21 cellular contexts compared by ENCODE assay signal in the genomic region with DNA sequence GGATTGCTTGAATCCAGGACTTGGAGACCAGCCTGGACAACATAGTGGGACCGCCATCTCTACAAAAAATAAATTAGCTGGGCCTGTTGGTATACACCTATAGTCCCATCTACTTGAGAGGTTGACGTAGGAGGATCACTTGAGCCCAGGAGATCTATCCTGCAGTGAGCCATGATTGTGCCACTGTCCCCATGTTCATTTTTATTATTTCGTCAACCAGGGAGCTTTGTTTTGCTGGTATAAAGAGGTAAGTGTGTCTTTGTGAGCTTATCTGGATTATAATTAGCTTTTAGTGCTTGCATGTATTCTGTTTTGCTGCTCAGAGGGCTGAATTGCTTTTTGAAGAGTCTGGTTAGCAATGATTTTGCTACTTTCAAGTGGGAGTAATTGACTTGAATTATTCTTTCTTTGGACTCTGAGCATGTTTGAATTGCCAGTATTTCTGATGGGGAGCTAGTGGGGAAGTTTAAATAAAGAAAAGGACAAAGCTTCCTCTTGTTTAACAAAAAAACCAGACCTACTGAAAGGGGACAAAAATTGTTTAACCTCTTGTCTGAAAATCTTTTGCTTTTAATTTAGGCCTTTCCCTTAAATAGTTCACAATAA. TPM values are rescaled to one million over a fixed set of nuclear protein-coding genes. Genes with fewer than 3 reads are reported as not detected.
DNase-seq lines count a peak whose midpoint lies in the region; ATAC-seq, FAIRE-seq and TF ChIP-seq lines count a peak whose summit lies in the region.
"Had no signal": no experiment of that assay in that cellular context is flagged by ENCODE, and none has a peak within 500 bp of the region (broad histone marks: within the 10 kb centered on the region; RNA-seq: fewer than 3 reads in every experiment).

No MANE protein-coding gene starts in this region.

- no peak overlapping the region for H4K91ac ChIP-seq in neuronal stem cell (ENCODE audit: low read depth, low read length, poor library complexity)

- no peaks in the 10 kb centered on the region for H3K27me3 ChIP-seq in GM12878 (replicated peaks in 1 of 2; ENCODE audit: control insufficient read depth in 2 of 2, insufficient read depth in 2 of 2, low read length in 1 of 2)
- no peaks in the 10 kb centered on the region for H3K27me3 ChIP-seq in neuronal stem cell (ENCODE audit: control insufficient read depth in 3 of 3, insufficient read depth in 3 of 3, low read depth in 1 of 3, low read length in 3 of 3)
- H3K27me3 ChIP-seq in naive thymus-derived CD4-positive, alpha-beta T cell (ENCODE audit: control insufficient read depth in 2 of 2, insufficient read depth in 2 of 2, low read length in 2 of 2), result no peaks in the 10 kb centered on the region
- H3K27me3 ChIP-seq: SJCRH30, suprapubic skin had no signal

- H3K9ac ChIP-seq in GM12878 (ENCODE audit: control insufficient read depth, insufficient read depth, low read length), result no peak overlapping the region
- no peak overlapping the region for H3K9ac ChIP-seq in neuronal stem cell (ENCODE audit: low read depth, low read length, poor library complexity)

- H3K4me1 Mint-ChIP-seq in activated CD4-positive, alpha-beta T cell treated with anti-CD3 and anti-CD28 coated beads for 36 hours, result peaks cover 14% of the 10 kb centered on the region
- H3K4me1 Mint-ChIP-seq in naive thymus-derived CD4-positive, alpha-beta T cell, result peaks cover 4 to 27% (median 11%) of the 10 kb centered on the region in 7 donors

- no peak overlapping the region for H3K23ac ChIP-seq in neuronal stem cell (ENCODE audit: low read depth, low read length, poor library complexity)

- POLR2A ChIA-PET in GM12878 (lab: Charles Lee), result interaction anchor here (0.6 kb wide), 1 partner anchor 17 kb away, joined by 3 read pairs; no protein-coding TSS in a partner anchor
- POLR2A ChIA-PET in activated CD4-positive, alpha-beta T cell treated with anti-CD3 and anti-CD28 coated beads for 36 hours (lab: Charles Lee), result interaction anchor here (0.7 kb wide), 1 partner anchor 375 kb away, joined by 3 read pairs; no protein-coding TSS in a partner anchor
- POLR2A ChIA-PET in naive thymus-derived CD4-positive, alpha-beta T cell (lab: Charles Lee), result no interaction called here

- H2BK120ac ChIP-seq in neuronal stem cell (ENCODE audit: low read depth, low read length), result no peak overlapping the region

- H3K9me3 ChIP-seq in GM12878 (replicated peaks; ENCODE audit: control insufficient read depth, insufficient read depth, low read length) (no peaks in the 10 kb centered on the region), neuronal stem cell (replicated peaks in 1 of 2; ENCODE audit: control insufficient read depth in 2 of 2, insufficient read depth in 1 of 2, low read depth in 1 of 2, low read length in 2 of 2) (no peaks in the 10 kb centered on the region)
- no peaks in the 10 kb centered on the region for H3K9me3 ChIP-seq in naive thymus-derived CD4-positive, alpha-beta T cell (ENCODE audit: control insufficient read depth in 2 of 3, low read length in 3 of 3)
- H3K9me3 ChIP-seq: prostate gland, SJCRH30, suprapubic skin had no signal

- no peak overlapping the region for H4K8ac ChIP-seq in neuronal stem cell (ENCODE audit: low read depth, low read length)

- no peaks in the 10 kb centered on the region for H4K20me1 ChIP-seq in GM12878 (ENCODE audit: control insufficient read depth, insufficient read depth)

- no peaks in the 10 kb centered on the region for H3K9me3 Mint-ChIP-seq in activated CD4-positive, alpha-beta T cell treated with anti-CD3 and anti-CD28 coated beads for 36 hours (ENCODE audit: low read depth)
- H3K9me3 Mint-ChIP-seq in naive thymus-derived CD4-positive, alpha-beta T cell, result no peaks in the 10 kb centered on the region
- H3K9me3 Mint-ChIP-seq: central memory CD8-positive, alpha-beta T cell had no signal

- peaks cover 0 to 3% of the 10 kb centered on the region in 2 experiments; a peak in 2 of 4 replicates for H3K36me3 ChIP-seq in GM12878 (ENCODE audit: control insufficient read depth in 2 of 2, insufficient read depth in 2 of 2, low read length in 1 of 2)
- H3K36me3 ChIP-seq in neuronal stem cell (replicated peaks in 1 of 2; ENCODE audit: control insufficient read depth in 2 of 2, insufficient read depth in 2 of 2, low read length in 2 of 2), result peaks cover 10 to 80% of the 10 kb centered on the region in 2 donors
- peaks cover 0 to 16% (median 0%) of the 10 kb centered on the region in 3 experiments for H3K36me3 ChIP-seq in naive thymus-derived CD4-positive, alpha-beta T cell (ENCODE audit: control insufficient read depth in 2 of 3, insufficient read depth in 3 of 3, low read length in 3 of 3)
- H3K36me3 ChIP-seq: prostate gland had no signal

- H3K4me3 Mint-ChIP-seq in activated CD4-positive, alpha-beta T cell treated with anti-CD3 and anti-CD28 coated beads for 36 hours, result no peak overlapping the region
- no peak overlapping the region for H3K4me3 Mint-ChIP-seq in naive thymus-derived CD4-positive, alpha-beta T cell
- H3K4me3 Mint-ChIP-seq: central memory CD8-positive, alpha-beta T cell had no signal

- ATAC-seq in GM12878 (no peak), GM18858 (IDR thresholded peaks at IDR 0.05; ENCODE audit: unreplicated experiment) (no peak)
- no peak for ATAC-seq in activated CD4-positive, alpha-beta T cell treated with anti-CD3 and anti-CD28 coated beads for 36 hours
- no peak for ATAC-seq in naive thymus-derived CD4-positive, alpha-beta T cell

- H3K79me1 ChIP-seq in neuronal stem cell (ENCODE audit: low read depth, low read length), result no peaks in the 10 kb centered on the region

- peaks cover 6% of the 10 kb centered on the region for H3K79me2 ChIP-seq in GM12878 (ENCODE audit: control insufficient read depth, insufficient read depth, low read length)

- H3K36me3 Mint-ChIP-seq in activated CD4-positive, alpha-beta T cell treated with anti-CD3 and anti-CD28 coated beads for 36 hours (ENCODE audit: low read depth), result peaks cover 17% of the 10 kb centered on the region
- peaks cover 0 to 31% (median 18%) of the 10 kb centered on the region in 5 donors for H3K36me3 Mint-ChIP-seq in naive thymus-derived CD4-positive, alpha-beta T cell

- H2BK15ac ChIP-seq in neuronal stem cell (ENCODE audit: low read length), result no peak overlapping the region

- H3K4ac ChIP-seq in neuronal stem cell (ENCODE audit: low read length), result no peak overlapping the region

- no peak for TF ChIP-seq EP300 in GM12878 (IDR thresholded peaks at IDR 0.05; ENCODE audit: borderline replicate concordance in 1 of 2, control insufficient read depth in 1 of 2, low read depth in 2 of 2, low read length in 2 of 2)

- no TSS peak for BruUV-seq in GM12878 (replicated peaks; lab: Mats Ljungman, UMichigan)

- in situ Hi-C loops in GM12878 (cut with MboI), result loop anchor here (25.0 kb wide), 1 partner anchor 509 kb away; a partner anchor contains a TSS

- RAD21 ChIA-PET in GM12878 (lab: Charles Lee; ENCODE audit: unreplicated experiment), result interaction anchor here (0.8 kb wide), 1 partner anchor 23 kb away, joined by 3 read pairs; no protein-coding TSS in a partner anchor

- no peak overlapping the region for H3K14ac ChIP-seq in neuronal stem cell (ENCODE audit: low read length)

- no peak for TF ChIP-seq POLR2A in GM12878 (IDR thresholded peaks at IDR 0.05; ENCODE audit: low read depth, low read length)

- H3K18ac ChIP-seq in neuronal stem cell (ENCODE audit: low read length), result no peak overlapping the region

- no peak overlapping the region for H3K4me3 ChIP-seq in GM12878
- H3K4me3 ChIP-seq in neuronal stem cell (ENCODE audit: low read length in 2 of 2), result no peak overlapping the region
- H3K4me3 ChIP-seq in naive thymus-derived CD4-positive, alpha-beta T cell (ENCODE audit: low read length), result no peak overlapping the region
- H3K4me3 ChIP-seq: prostate gland, SJCRH30, skin epidermis, suprapubic skin had no signal

- no peaks in the 10 kb centered on the region for H3K27me3 Mint-ChIP-seq in activated CD4-positive, alpha-beta T cell treated with anti-CD3 and anti-CD28 coated beads for 36 hours
- no peaks in the 10 kb centered on the region for H3K27me3 Mint-ChIP-seq in naive thymus-derived CD4-positive, alpha-beta T cell
- H3K27me3 Mint-ChIP-seq: central memory CD8-positive, alpha-beta T cell had no signal

- peak; percentile 45 for DNase-seq in DMS79 treated with DMSO at 0.1 percent for 48 hours (lab: John Stamatoyannopoulos, UW)
- peak; percentile 17 for DNase-seq in NCI-H1417 treated with DMSO at 0.1 percent for 48 hours (lab: John Stamatoyannopoulos, UW)
- DNase-seq in GM12878 (ENCODE audit: low read depth, low spot score), result no peak
- DNase-seq in neuronal stem cell (ENCODE audit: low spot score), result no peak
- DNase-seq in activated CD4-positive, alpha-beta T cell treated with anti-CD3 and anti-CD28 coated beads for 36 hours, result no peak
- no peak for DNase-seq in T-helper 2 cell
- no peak for DNase-seq in naive thymus-derived CD4-positive, alpha-beta T cell
- DNase-seq: activated CD8-positive, alpha-beta memory T cell treated with anti-CD3 and anti-CD28 coated beads, Interleukin-2, amount 50 U/mL, for 4 hours; amniotic stem cell; effector memory CD4-positive, alpha-beta T cell; NCI-H1694; NCI-H524 treated with DMSO at 0.1 percent for 48 hours; OCI-M1; SJCRH30; stimulated activated CD4-positive, alpha-beta T cell treated with anti-CD3 and anti-CD28 coated beads, Interleukin-4, amount 100 ng/mL, for 1 hour; T1000 had no signal

- H2AFZ ChIP-seq in GM12878 (ENCODE audit: control insufficient read depth, low read depth, low read length) (no peak overlapping the region), neuronal stem cell (ENCODE audit: low read length) (no peak overlapping the region)

- TF ChIP-seq RAD21 in GM12878 (IDR thresholded peaks at IDR 0.05; ENCODE audit: insufficient read depth, low read depth, low read length), result no peak

- H3K27ac ChIP-seq in GM12878 (ENCODE audit: control insufficient read depth, insufficient read depth) (no peak overlapping the region), neuronal stem cell (replicated peaks; ENCODE audit: low read length) (peak overlapping the region; percentile 0)
- no peak overlapping the region for H3K27ac ChIP-seq in naive thymus-derived CD4-positive, alpha-beta T cell (ENCODE audit: low read depth, low read length)
- H3K27ac ChIP-seq: prostate gland, SJCRH30, skin epidermis, suprapubic skin had no signal

- no peak overlapping the region for H3K27ac Mint-ChIP-seq in activated CD4-positive, alpha-beta T cell treated with anti-CD3 and anti-CD28 coated beads for 36 hours
- peak overlapping the region in 3 of 9 donors; percentile 25 to 81 (median 70) for H3K27ac Mint-ChIP-seq in naive thymus-derived CD4-positive, alpha-beta T cell

- no peak overlapping the region for H2AK5ac ChIP-seq in neuronal stem cell (ENCODE audit: low read depth, low read length)

- 94% methylated on average over 3 of the region's 3 CpGs for WGBS in GM12878 (ENCODE audit: insufficient coverage, insufficient replicate concordance, low lambda C conversion rate, missing lambda C conversion rate)
- WGBS in neuronal stem cell (ENCODE audit: extremely low coverage in 2 of 2, insufficient read length in 2 of 2, insufficient replicate concordance in 1 of 2), 2 donors, result no CpG with 5 or more reads among the region's 3 CpGs

- no peak overlapping the region for H2BK12ac ChIP-seq in neuronal stem cell (ENCODE audit: low read length)

- SMC1A ChIA-PET in GM12878 (lab: Charles Lee; ENCODE audit: uncharacterized antibody, unreplicated experiment), result no interaction called here

- H3K4me1 ChIP-seq in GM12878 (ENCODE audit: control insufficient read depth, insufficient read depth, low read length), result no peaks in the 10 kb centered on the region
- H3K4me1 ChIP-seq in neuronal stem cell (ENCODE audit: control insufficient read depth in 2 of 2, insufficient read depth in 1 of 2, low read depth in 1 of 2, low read length in 2 of 2), result no peaks in the 10 kb centered on the region
- H3K4me1 ChIP-seq in naive thymus-derived CD4-positive, alpha-beta T cell (ENCODE audit: control insufficient read depth in 2 of 2, insufficient read depth in 2 of 2, low read length in 2 of 2), result no peaks in the 10 kb centered on the region
- H3K4me1 ChIP-seq: prostate gland, SJCRH30 had no signal

- no peak for TF ChIP-seq CTCF in GM12878 (IDR thresholded peaks at IDR 0.05 in 2 of 3, conservative IDR thresholded peaks at IDR 0.05 in 1 of 3; ENCODE audit: control insufficient read depth in 2 of 3, extremely low read depth in 1 of 3, insufficient read depth in 1 of 3, low read depth in 3 of 3, low read length in 3 of 3)

- intact Hi-C loops in GM12878 (cut with micrococcal nuclease; ENCODE audit: unreplicated experiment), result no loop called here
- intact Hi-C loops in activated CD4-positive, alpha-beta T cell treated with anti-CD3 and anti-CD28 coated beads for 36 hours (cut with DNase I, micrococcal nuclease), result no loop called here
- intact Hi-C loops in naive thymus-derived CD4-positive, alpha-beta T cell (cut with micrococcal nuclease), result no loop called here

- no peak for FAIRE-seq in GM12878 (lab: Jason Lieb, UNC)

- CTCF ChIA-PET in GM12878 (lab: Yijun Ruan, JAX), result interaction anchor here (1.3 to 1.4 kb wide), 2 partner anchors 8 to 10 kb away, joined by 3 to 4 read pairs; no protein-coding TSS in a partner anchor
- CTCF ChIA-PET in activated CD4-positive, alpha-beta T cell treated with anti-CD3 and anti-CD28 coated beads for 36 hours (lab: Charles Lee), result interaction anchor here (1.2 kb wide), 2 partner anchors 8 to 10 kb away, joined by 4 read pairs; no protein-coding TSS in a partner anchor
- CTCF ChIA-PET in naive thymus-derived CD4-positive, alpha-beta T cell (lab: Charles Lee), result interaction anchor here (0.7 kb wide), 1 partner anchor 8 kb away, joined by 4 read pairs; no protein-coding TSS in a partner anchor

- no peak overlapping the region for H2BK5ac ChIP-seq in neuronal stem cell (ENCODE audit: low read length)

- H3K4me2 ChIP-seq in GM12878 (ENCODE audit: control insufficient read depth, insufficient read depth) (no peak overlapping the region), neuronal stem cell (ENCODE audit: insufficient read depth, low read length, poor library complexity, severe bottlenecking) (no peak overlapping the region)

RNA-seq across cellular contexts. Expression of a gene that starts 31.6 kb away (rescaled TPM):
- 113 and 125 TPM in 2 replicates for total RNA-seq in GM12878 (2013; cell fraction: nucleolus; rRNA removed)
- total RNA-seq in GM12878 (2014; rRNA removed) (5.5 and 9.8 TPM in 2 replicates), GM12878 (2014; rRNA removed; fragmentation: Illumina TruSeq; extraction: Trizol) (7.9 and 9.4 TPM in 2 replicates), GM12878 (2021) (6.2 and 6.9 TPM in 2 replicates)
- polyA plus RNA-seq in GM12878 (2011; ENCODE audit: low read depth), result 2.4 TPM
- polyA plus RNA-seq in GM12878 (2011; rRNA removed) (7.2 and 11.0 TPM in 2 replicates), GM12878 (2014; fragmentation: Illumina TruSeq; extraction: Trizol) (4.6 and 8.2 TPM in 2 replicates), GM12878 (2014; fragmentation: Nextera tagmentation; extraction: Ambion mirVana) (1 to 10 TPM; 2.1 to 3.5 TPM), GM12878 (2014; rRNA removed) (7.3 and 8.5 TPM in 2 replicates), GM12878 (2016; fragmentation: Nextera tagmentation; extraction: Ambion mirVana) (1 to 10 TPM; 6.4 to 8.5 TPM)
- 6.2 and 7.5 TPM in 2 replicates for polyA plus RNA-seq in GM12878 (2011; cell fraction: cytosol; rRNA removed)
- 8.3 and 9.5 TPM in 2 replicates for polyA plus RNA-seq in GM12878 (2011; cell fraction: nucleus; rRNA removed)
- polyA plus RNA-seq in GM12878 (2012), result 4.6 and 5.2 TPM in 2 replicates
- 61.5 and 83.3 TPM in 2 replicates for polyA minus RNA-seq in GM12878 (2011; rRNA and poly(A)+ RNA removed)
- polyA minus RNA-seq in GM12878 (2011; cell fraction: cytosol; rRNA and poly(A)+ RNA removed), result 6.3 and 8.3 TPM in 2 replicates
- polyA minus RNA-seq in GM12878 (2011; cell fraction: nucleus; rRNA and poly(A)+ RNA removed), result 45.0 and 67.3 TPM in 2 replicates
- 10.3 TPM for polyA plus RNA-seq in neuronal stem cell (2013, experiment 1 of 2)
- 9.3 TPM for polyA plus RNA-seq in neuronal stem cell (2013, experiment 2 of 2)
- 1 to 10 TPM; 7.2 to 7.5 TPM for total RNA-seq in activated CD4-positive, alpha-beta T cell treated with anti-CD3 and anti-CD28 coated beads for 36 hours
- 10 to 100 TPM; 18.4 to 57.8 (median 42.3) TPM for total RNA-seq in naive thymus-derived CD4-positive, alpha-beta T cell
- polyA plus RNA-seq in naive thymus-derived CD4-positive, alpha-beta T cell, result 10 to 100 TPM; 25.7 to 29.9 TPM

RNA-seq across cellular contexts. Expression of a gene that starts 46.0 kb away (rescaled TPM):
- 13.2 and 14.1 TPM in 2 replicates for total RNA-seq in GM12878 (2013; cell fraction: nucleolus; rRNA removed)
- 7.2 and 9.0 TPM in 2 replicates for total RNA-seq in GM12878 (2014; rRNA removed)
- 12.3 and 12.8 TPM in 2 replicates for total RNA-seq in GM12878 (2014; rRNA removed; fragmentation: Illumina TruSeq; extraction: Trizol)
- 15.9 and 16.9 TPM in 2 replicates for total RNA-seq in GM12878 (2021)
- polyA plus RNA-seq in GM12878 (2011; ENCODE audit: low read depth), result 4.2 TPM
- 9.2 and 9.3 TPM in 2 replicates for polyA plus RNA-seq in GM12878 (2011; rRNA removed)
- 6.8 and 6.9 TPM in 2 replicates for polyA plus RNA-seq in GM12878 (2011; cell fraction: cytosol; rRNA removed)
- polyA plus RNA-seq in GM12878 (2011; cell fraction: nucleus; rRNA removed), result 5.9 and 7.8 TPM in 2 replicates
- 6.1 TPM in 2 replicates for polyA plus RNA-seq in GM12878 (2012)
- polyA plus RNA-seq in GM12878 (2014; fragmentation: Illumina TruSeq; extraction: Trizol), result 12.3 and 18.1 TPM in 2 replicates
- 1 to 10 TPM; 1.9 to 3.5 TPM for polyA plus RNA-seq in GM12878 (2014; fragmentation: Nextera tagmentation; extraction: Ambion mirVana)
- 7.9 and 10.6 TPM in 2 replicates for polyA plus RNA-seq in GM12878 (2014; rRNA removed)
- 10 to 100 TPM; 17.5 to 20.8 TPM for polyA plus RNA-seq in GM12878 (2016; fragmentation: Nextera tagmentation; extraction: Ambion mirVana)
- 11.6 and 13.4 TPM in 2 replicates for polyA minus RNA-seq in GM12878 (2011; rRNA and poly(A)+ RNA removed)
- 3.4 and 6.0 TPM in 2 replicates for polyA minus RNA-seq in GM12878 (2011; cell fraction: cytosol; rRNA and poly(A)+ RNA removed)
- 7.0 and 13.2 TPM in 2 replicates for polyA minus RNA-seq in GM12878 (2011; cell fraction: nucleus; rRNA and poly(A)+ RNA removed)
- 13.7 TPM for polyA plus RNA-seq in neuronal stem cell (2013, experiment 1 of 2)
- 13.8 TPM for polyA plus RNA-seq in neuronal stem cell (2013, experiment 2 of 2)
- 1 to 10 TPM; 9.3 to 9.7 TPM for total RNA-seq in activated CD4-positive, alpha-beta T cell treated with anti-CD3 and anti-CD28 coated beads for 36 hours
- total RNA-seq in naive thymus-derived CD4-positive, alpha-beta T cell, result 10 to 100 TPM; 13.5 to 18.8 (median 17.7) TPM
- 10 to 100 TPM in 1 of 2 donors, 1 to 10 TPM in 1; 8.6 to 14.2 TPM for polyA plus RNA-seq in naive thymus-derived CD4-positive, alpha-beta T cell

Comparison
In these comparisons a context has a peak if more than half of its experiments do, and no peak if none do; other contexts are left out.
1. DNase-seq: peak in DMS79 treated with DMSO at 0.1 percent for 48 hours (single experiment) and NCI-H1417 treated with DMSO at 0.1 percent for 48 hours (single experiment); none in GM12878 (single experiment), neuronal stem cell (single experiment), activated CD4-positive, alpha-beta T cell treated with anti-CD3 and anti-CD28 coated beads for 36 hours (single experiment), T-helper 2 cell (0 of 5) and naive thymus-derived CD4-positive, alpha-beta T cell (0 of 9).